In genomic region chr11:64846998-64847666, GRCh38 we compare ENCODE assay signal across 8 cellular contexts. TPM values are rescaled to one million over a fixed set of nuclear protein-coding genes. Genes with fewer than 3 reads are reported as not detected.
DNase-seq lines count a peak whose midpoint lies in the region; ATAC-seq and TF ChIP-seq lines count a peak whose summit lies in the region.

No MANE protein-coding gene starts in this region.

- DNase-seq in GM10266 (ENCODE audit: extremely low spot score) (peak; percentile 93), NCI-H1105 (lab: John Stamatoyannopoulos, UW) (peak; percentile 95), SK-N-MC (ENCODE audit: low read depth, low spot score) (peak; percentile 34), osteoblast (ENCODE audit: insufficient read length, low spot score, missing footprints) (peak; percentile 100), thoracic aorta (ENCODE audit: low spot score) (peak; percentile 63)
- DNase-seq in activated naive CD4-positive, alpha-beta T cell (lab: John Stamatoyannopoulos, UW) = peak; percentile 73 to 94 (median 90)

- H3K4me1 ChIP-seq in gastroesophageal sphincter (peaks cover 0 to 64% (median 31%) of the 10 kb centered on the region in 3 donors), osteoblast (ENCODE audit: insufficient read depth, low read length) (peaks cover 12% of the 10 kb centered on the region), thoracic aorta (ENCODE audit: control insufficient read depth in 1 of 2, low read depth in 2 of 2) (peaks cover 16 to 43% of the 10 kb centered on the region in 2 donors)

- no peak for TF ChIP-seq EP300 in gastroesophageal sphincter (IDR thresholded peaks at IDR 0.05)

- ATAC-seq in gastroesophageal sphincter = peak; percentile 86
- peak; percentile 69 for ATAC-seq in thoracic aorta (ENCODE audit: insufficient number of reproducible peaks, low FRiP score, low read depth)
- ATAC-seq in GM21529 (IDR thresholded peaks at IDR 0.05; ENCODE audit: unreplicated experiment) = no peak

- H4K20me1 ChIP-seq in osteoblast (ENCODE audit: insufficient read depth, low read length) = peaks cover 2% of the 10 kb centered on the region

- H3K36me3 ChIP-seq in SK-N-MC (ENCODE audit: insufficient read depth, low read length) (no peaks in the 10 kb centered on the region), gastroesophageal sphincter (peaks cover 0 to 2% of the 10 kb centered on the region in 2 donors), osteoblast (ENCODE audit: insufficient read depth, low read length) (no peaks in the 10 kb centered on the region), thoracic aorta (no peaks in the 10 kb centered on the region)

- H2AFZ ChIP-seq in osteoblast (ENCODE audit: low read length) = no peak overlapping the region

- H3K9ac ChIP-seq in SK-N-MC (ENCODE audit: insufficient read length) = no peak overlapping the region

- H3K4me3 ChIP-seq in SK-N-MC = no peak overlapping the region
- H3K4me3 ChIP-seq in gastroesophageal sphincter = no peak overlapping the region
- no peak overlapping the region for H3K4me3 ChIP-seq in osteoblast (ENCODE audit: insufficient read depth, low read length)
- no peak overlapping the region for H3K4me3 ChIP-seq in thoracic aorta

- TF ChIP-seq CTCF in GM10266 (IDR thresholded peaks at IDR 0.05; ENCODE audit: control insufficient read depth, insufficient read depth, low read depth, missing control alignments) (peak; percentile 98), gastroesophageal sphincter (IDR thresholded peaks at IDR 0.05) (peak in 3 of 4 experiments; percentile 98 to 100 (median 99)), osteoblast (IDR thresholded peaks at IDR 0.05; ENCODE audit: extremely low read depth, low read depth, low read length) (peak; percentile 90), thoracic aorta (IDR thresholded peaks at IDR 0.05) (peak; percentile 99)

- no peaks in the 10 kb centered on the region for H3K79me2 ChIP-seq in osteoblast (ENCODE audit: insufficient read depth, low read length)

- H3K27me3 ChIP-seq in gastroesophageal sphincter (peaks cover 6% of the 10 kb centered on the region), osteoblast (ENCODE audit: insufficient read depth, low read length) (no peaks in the 10 kb centered on the region), thoracic aorta (replicated peaks; ENCODE audit: insufficient read depth) (no peaks in the 10 kb centered on the region)

- H3K9me3 ChIP-seq in SK-N-MC (ENCODE audit: low read depth, low read length) = no peaks in the 10 kb centered on the region
- H3K9me3 ChIP-seq in gastroesophageal sphincter = no peaks in the 10 kb centered on the region
- H3K9me3 ChIP-seq in osteoblast (ENCODE audit: low read depth, low read length) = no peaks in the 10 kb centered on the region
- no peaks in the 10 kb centered on the region for H3K9me3 ChIP-seq in thoracic aorta

- 0 to 13% methylated on average over 1 to 3 of the region's 13 CpGs for WGBS in gastroesophageal sphincter (ENCODE audit: low coverage in 1 of 2), 2 donors

- H3K27ac ChIP-seq in SK-N-MC (no peak overlapping the region), gastroesophageal sphincter (peak overlapping the region in 2 of 4 donors; percentile 7 to 46), osteoblast (ENCODE audit: low read depth, low read length) (no peak overlapping the region), thoracic aorta (no peak overlapping the region)

- H3K4me2 ChIP-seq in osteoblast (ENCODE audit: insufficient read depth, low read length) = no peak overlapping the region

- TF ChIP-seq POLR2A in gastroesophageal sphincter (IDR thresholded peaks at IDR 0.05) = no peak

RNA-seq across cellular contexts. Expression of gene CDC42BPG, which starts 2.7 kb away (rescaled TPM):
- total RNA-seq in gastroesophageal sphincter (under 1 TPM; 0.08 to 0.94 (median 0.22) TPM), osteoblast (under 0.01 and 0.29 TPM in 2 replicates), thoracic aorta (1 to 10 TPM in 1 of 2 donors, under 1 TPM in 1; 0.68 to 1.2 TPM)

RNA-seq across cellular contexts. Expression of gene EHD1, which starts 31.3 kb away (rescaled TPM):
- total RNA-seq in gastroesophageal sphincter (100 to 1,000 TPM in 2 of 4 donors, 10 to 100 TPM in 2; 92.1 to 188 (median 101) TPM), osteoblast (51.3 and 51.4 TPM in 2 replicates), thoracic aorta (100 to 1,000 TPM in 1 of 2 donors, 10 to 100 TPM in 1; 67.4 to 140 TPM)

RNA-seq across cellular contexts. Expression of gene MEN1, which starts 36.8 kb away (rescaled TPM):
- 10 to 100 TPM in 2 of 4 donors, 1 to 10 TPM in 2; 7.1 to 20.9 (median 11.6) TPM for total RNA-seq in gastroesophageal sphincter
- total RNA-seq in osteoblast = 12.3 and 13.3 TPM in 2 replicates
- 10 to 100 TPM; 11.6 to 16.0 TPM for total RNA-seq in thoracic aorta

RNA-seq across cellular contexts. Expression of gene MAP4K2, which starts 44.1 kb away (rescaled TPM):
- total RNA-seq in gastroesophageal sphincter (10 to 100 TPM; 17.6 to 24.0 (median 19.6) TPM), osteoblast (6.2 and 9.8 TPM in 2 replicates), thoracic aorta (10 to 100 TPM; 23.3 to 39.1 TPM)

Comparison
In these comparisons a context has a peak if more than half of its experiments do, and no peak if none do; other contexts are left out.
1. DNase-seq: peak in every context shown above with its lines; median percentile 100 in osteoblast; 95 in NCI-H1105; 93 in GM10266; 90 in activated naive CD4-positive, alpha-beta T cell; 63 in thoracic aorta; 34 in SK-N-MC.